In the genomic region with DNA sequence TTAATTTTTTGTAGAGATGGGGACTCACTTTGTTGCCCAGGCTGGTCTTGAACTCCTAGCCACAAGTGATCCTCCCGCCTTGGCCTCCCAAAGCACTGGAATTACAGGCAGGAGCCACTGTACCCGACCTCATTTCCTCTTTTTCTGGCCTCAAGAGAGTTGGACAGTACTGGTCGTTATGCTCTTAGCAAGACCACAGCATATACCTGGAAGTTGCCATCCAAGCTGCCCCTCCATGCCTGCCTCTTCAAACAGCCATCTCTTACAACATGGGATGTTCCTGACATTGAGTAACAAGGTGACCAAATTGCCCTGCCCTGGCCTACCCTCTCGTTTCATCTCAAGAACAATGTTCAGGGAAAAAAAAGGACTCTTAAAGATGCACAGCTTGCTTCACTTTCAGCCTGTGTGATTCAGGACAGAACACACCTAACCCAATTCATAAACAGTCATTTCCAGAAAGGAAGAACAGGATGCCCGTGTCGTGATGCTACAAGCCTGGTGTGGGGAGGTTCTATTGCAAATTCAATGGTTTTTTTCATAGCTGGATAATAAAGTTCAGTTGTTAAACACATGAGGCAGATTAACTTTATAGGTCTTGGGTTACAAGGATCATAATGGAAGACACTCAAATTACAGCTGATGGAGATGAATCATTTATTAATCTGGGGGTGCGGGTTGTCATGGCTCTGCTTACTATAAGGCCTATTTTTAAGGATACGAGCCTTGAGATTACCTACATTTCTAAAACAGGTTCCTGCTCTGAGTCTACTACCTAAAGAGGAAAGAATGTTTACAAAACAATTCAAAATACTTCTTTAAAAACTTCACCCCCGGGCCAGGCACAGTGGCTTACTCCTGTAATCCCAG, we compare ENCODE assay signal across 18 cellular contexts. TPM values are rescaled to one million over a fixed set of nuclear protein-coding genes. Genes with fewer than 3 reads are reported as not detected.
DNase-seq lines count a peak whose midpoint lies in the region; ATAC-seq, FAIRE-seq and TF ChIP-seq lines count a peak whose summit lies in the region.
"Had no signal": no experiment of that assay in that cellular context is flagged by ENCODE, and none has a peak within 500 bp of the region (broad histone marks: within the 10 kb centered on the region; RNA-seq: fewer than 3 reads in every experiment).

No MANE protein-coding gene starts in this region.

- H3K23me2 ChIP-seq in H1 (ENCODE audit: low read depth, low read length) = no peaks in the 10 kb centered on the region

- no peak overlapping the region for H2BK12ac ChIP-seq in H1 (ENCODE audit: low read depth, low read length)

- H3K4me3 Mint-ChIP-seq in CD4-positive, alpha-beta memory T cell = no peak overlapping the region
- no peak overlapping the region for H3K4me3 Mint-ChIP-seq in activated T-helper 2 cell treated with anti-CD3 and anti-CD28 coated beads, Interferon-gamma antibody, Interleukin-2, Interleukin-4, amounts not matched to agents 10 μg/mL and 5 μg/mL and 100 μg/mL, durations not matched to agents 14 hours and 24 hours and 36 hours (ENCODE audit: low read depth)
- H3K4me3 Mint-ChIP-seq: activated naive CD8-positive, alpha-beta T cell treated with anti-CD3 and anti-CD28 coated beads for 36 hours had no signal

- H3K27ac ChIP-seq in CD4-positive, alpha-beta memory T cell (ENCODE audit: low read depth, low read length) = no peak overlapping the region
- H3K27ac ChIP-seq in PC-3 (ENCODE audit: low read length) = no peak overlapping the region
- no peak overlapping the region for H3K27ac ChIP-seq in H1 (ENCODE audit: low read depth, low read length)
- peak overlapping the region; percentile 73 for H3K27ac ChIP-seq in neutrophil
- H3K27ac ChIP-seq: parathyroid adenoma, spleen had no signal

- H3K56ac ChIP-seq in H1 (replicated peaks; ENCODE audit: insufficient read length, low read depth, low read length) = no peak overlapping the region

- H3K4ac ChIP-seq in H1 (replicated peaks; ENCODE audit: insufficient read length, low read depth, low read length) = no peak overlapping the region

- H4K91ac ChIP-seq in H1 (replicated peaks; ENCODE audit: insufficient read length, low read length) = no peak overlapping the region

- H2BK5ac ChIP-seq in H1 (ENCODE audit: low read depth, low read length) = no peak overlapping the region

- no peak overlapping the region for H4K5ac ChIP-seq in H1 (ENCODE audit: insufficient read length, low read depth, low read length)

- H3K14ac ChIP-seq in H1 (ENCODE audit: insufficient read length) = no peak overlapping the region

- peaks cover 7% of the 10 kb centered on the region for H3K4me1 ChIP-seq in CD4-positive, alpha-beta memory T cell (ENCODE audit: insufficient read depth, low read length)
- H3K4me1 ChIP-seq in PC-3 (ENCODE audit: insufficient read depth, low read length) = peaks cover 19% of the 10 kb centered on the region
- H3K4me1 ChIP-seq in H1 (replicated peaks in 1 of 4; ENCODE audit: control insufficient read depth in 3 of 4, insufficient read depth in 4 of 4, low read length in 3 of 4) = peaks cover 0 to 6% (median 4%) of the 10 kb centered on the region in 4 experiments; a peak in 4 of 7 replicates
- H3K4me1 ChIP-seq in neutrophil (ENCODE audit: control insufficient read depth in 1 of 2, insufficient read depth in 1 of 2, low read depth in 1 of 2, low read length in 1 of 2) = peaks cover 57 to 63% of the 10 kb centered on the region in 2 experiments

- POLR2A ChIA-PET in CD4-positive, alpha-beta memory T cell (lab: Charles Lee; ENCODE audit: partially characterized antibody) = no interaction called here
- POLR2A ChIA-PET in PC-3 (lab: Charles Lee; ENCODE audit: unreplicated experiment) = no interaction called here
- POLR2A ChIA-PET in H1 (lab: Charles Lee; ENCODE audit: partially characterized antibody) = no interaction called here

- no peak overlapping the region for H3K4me3 ChIP-seq in CD4-positive, alpha-beta memory T cell (ENCODE audit: low read length in 2 of 2)
- H3K4me3 ChIP-seq in PC-3 (ENCODE audit: low read length) (no peak overlapping the region), H1 (ENCODE audit: extremely low read depth in 1 of 4, insufficient read depth in 2 of 4, low read depth in 3 of 4, low read length in 4 of 4) (no peak overlapping the region), neutrophil (ENCODE audit: low read depth in 1 of 2, low read length in 1 of 2) (no peak overlapping the region)
- H3K4me3 ChIP-seq: spleen had no signal

- peaks cover 11% of the 10 kb centered on the region for H3K36me3 ChIP-seq in CD4-positive, alpha-beta memory T cell (ENCODE audit: insufficient read depth, low read length)
- H3K36me3 ChIP-seq in PC-3 (ENCODE audit: low read depth, low read length) (peaks cover 5% of the 10 kb centered on the region; the same call in 1 of the 2 replicates), H1 (ENCODE audit: control insufficient read depth in 2 of 4, insufficient read depth in 4 of 4, low read length in 3 of 4) (no peaks in the 10 kb centered on the region), neutrophil (no peaks in the 10 kb centered on the region)

- intact Hi-C loops in CD4-positive, alpha-beta memory T cell (cut with micrococcal nuclease) = no loop called here
- intact Hi-C loops in PC-3 (cut with micrococcal nuclease) = no loop called here
- intact Hi-C loops in activated T-helper 2 cell treated with anti-CD3 and anti-CD28 coated beads, Interferon-gamma antibody, Interleukin-2, Interleukin-4, amounts not matched to agents 10 μg/mL and 5 μg/mL and 100 μg/mL, durations not matched to agents 14 hours and 24 hours and 36 hours (cut with micrococcal nuclease) = no loop called here

- no peaks in the 10 kb centered on the region for H3K27me3 Mint-ChIP-seq in CD4-positive, alpha-beta memory T cell
- H3K27me3 Mint-ChIP-seq in activated T-helper 2 cell treated with anti-CD3 and anti-CD28 coated beads, Interferon-gamma antibody, Interleukin-2, Interleukin-4, amounts not matched to agents 10 μg/mL and 5 μg/mL and 100 μg/mL, durations not matched to agents 14 hours and 24 hours and 36 hours (ENCODE audit: low read depth) = no peaks in the 10 kb centered on the region
- H3K27me3 Mint-ChIP-seq: activated naive CD8-positive, alpha-beta T cell treated with anti-CD3 and anti-CD28 coated beads for 36 hours had no signal

- no peak overlapping the region for H3K18ac ChIP-seq in H1 (ENCODE audit: extremely low read depth, low read length)

- H3K9me3 Mint-ChIP-seq in CD4-positive, alpha-beta memory T cell = no peaks in the 10 kb centered on the region
- H3K9me3 Mint-ChIP-seq in activated T-helper 2 cell treated with anti-CD3 and anti-CD28 coated beads, Interferon-gamma antibody, Interleukin-2, Interleukin-4, amounts not matched to agents 10 μg/mL and 5 μg/mL and 100 μg/mL, durations not matched to agents 14 hours and 24 hours and 36 hours = no peaks in the 10 kb centered on the region
- H3K9me3 Mint-ChIP-seq: activated naive CD8-positive, alpha-beta T cell treated with anti-CD3 and anti-CD28 coated beads for 36 hours had no signal

- peaks cover 12% of the 10 kb centered on the region for H3K79me2 ChIP-seq in PC-3 (ENCODE audit: low read length)
- H3K79me2 ChIP-seq in H1 (ENCODE audit: control insufficient read depth in 1 of 2, insufficient read depth in 2 of 2, low read length in 2 of 2) = no peaks in the 10 kb centered on the region; a peak in 2 of 4 replicates

- ATAC-seq in PC-3 (peak; percentile 62), GM19455 (IDR thresholded peaks at IDR 0.05; ENCODE audit: unreplicated experiment) (no peak), HG03108 (IDR thresholded peaks at IDR 0.05; ENCODE audit: unreplicated experiment) (no peak)

- peaks cover 5% of the 10 kb centered on the region for H3K79me1 ChIP-seq in H1 (ENCODE audit: low read depth, low read length)

- no peak overlapping the region for H2BK15ac ChIP-seq in H1 (ENCODE audit: low read length)

- WGBS in H1 (ENCODE audit: extremely low coverage in 1 of 2, insufficient coverage in 1 of 2, insufficient read length in 1 of 2, insufficient replicate concordance in 2 of 2, low coverage in 1 of 2, low lambda C conversion rate in 2 of 2, missing lambda C conversion rate in 1 of 2), 2 experiments = 94% methylated on average over 9 of the region's 9 CpGs; no CpG with 5 or more reads in 1 of the 2 experiments

- H3K27ac Mint-ChIP-seq in CD4-positive, alpha-beta memory T cell = peak overlapping the region in 5 of 7 donors; percentile 2 to 44 (median 17)
- no peak overlapping the region for H3K27ac Mint-ChIP-seq in activated T-helper 2 cell treated with anti-CD3 and anti-CD28 coated beads, Interferon-gamma antibody, Interleukin-2, Interleukin-4, amounts not matched to agents 10 μg/mL and 5 μg/mL and 100 μg/mL, durations not matched to agents 14 hours and 24 hours and 36 hours
- H3K27ac Mint-ChIP-seq: activated naive CD8-positive, alpha-beta T cell treated with anti-CD3 and anti-CD28 coated beads for 36 hours had no signal

- no peaks in the 10 kb centered on the region for H3K9me2 ChIP-seq in PC-3 (replicated peaks; ENCODE audit: low read length)
- H3K9me2 ChIP-seq: SK-N-SH had no signal

- H4K8ac ChIP-seq in H1 (ENCODE audit: extremely low read depth, insufficient read depth, low read length) = no peak overlapping the region

- no peak for TF ChIP-seq EP300 in H1 (IDR thresholded peaks at IDR 0.05; ENCODE audit: borderline replicate concordance in 1 of 2, low read depth in 2 of 2, low read length in 2 of 2)

- FAIRE-seq in H1 (lab: Jason Lieb, UNC) = no peak
- FAIRE-seq: HTR-8/SVneo had no signal

- no peak overlapping the region for H3K23ac ChIP-seq in H1 (ENCODE audit: insufficient read length)

- no peak for DNase-seq in CD4-positive, alpha-beta memory T cell
- DNase-seq in PC-3 = no peak
- no peak for DNase-seq in H1 (ENCODE audit: low read depth in 1 of 2, low spot score in 2 of 2)
- DNase-seq in activated T-helper 2 cell treated with anti-CD3 and anti-CD28 coated beads, Interferon-gamma antibody, Interleukin-2, Interleukin-4, amounts not matched to agents 10 μg/mL and 5 μg/mL and 100 μg/mL, durations not matched to agents 14 hours and 24 hours and 36 hours (ENCODE audit: low spot score) = no peak
- no peak for DNase-seq in NCI-H1092 (lab: John Stamatoyannopoulos, UW)
- DNase-seq: activated naive CD8-positive, alpha-beta T cell treated with anti-CD3 and anti-CD28 coated beads for 36 hours; C1 segment of cervical spinal cord; central memory CD4-positive, alpha-beta T cell; head of caudate nucleus; NCI-H1105; SK-N-SH; spleen had no signal

- no peak for TF ChIP-seq RAD21 in H1 (IDR thresholded peaks at IDR 0.05 in 1 of 2, conservative IDR thresholded peaks at IDR 0.05 in 1 of 2; ENCODE audit: low read depth in 2 of 2, low read length in 2 of 2)

- no peak for TF ChIP-seq POLR2A in H1 (IDR thresholded peaks at IDR 0.05; ENCODE audit: control extremely low read depth in 1 of 2, low read depth in 2 of 2, low read length in 2 of 2)

- TF ChIP-seq CTCF in PC-3 (conservative IDR thresholded peaks at IDR 0.05; ENCODE audit: low read depth, low read length) = no peak
- TF ChIP-seq CTCF in H1 (IDR thresholded peaks at IDR 0.05; ENCODE audit: control extremely low read depth in 1 of 3, insufficient read depth in 1 of 3, low read depth in 1 of 3, low read length in 3 of 3) = no peak
- TF ChIP-seq CTCF in neutrophil (IDR thresholded peaks at IDR 0.05) = no peak

- H3K4me2 ChIP-seq in PC-3 (ENCODE audit: low read length) (no peak overlapping the region), H1 (ENCODE audit: insufficient read depth in 1 of 2, low read depth in 2 of 2, low read length in 2 of 2) (no peak overlapping the region)
- H3K4me2 ChIP-seq: SK-N-SH had no signal

- CTCF ChIA-PET in CD4-positive, alpha-beta memory T cell (lab: Charles Lee; ENCODE audit: partially characterized antibody) = interaction anchor here (0.6 to 2.9 kb wide), 6 partner anchors 9 to 63 kb away, joined by 3 to 12 read pairs (median 4); no protein-coding TSS in a partner anchor
- CTCF ChIA-PET in PC-3 (lab: Charles Lee) (interaction anchor here (0.7 to 0.9 kb wide), 2 partner anchors 15 to 17 kb away, joined by 3 to 4 read pairs; no protein-coding TSS in a partner anchor), H1 (lab: Charles Lee; ENCODE audit: partially characterized antibody) (interaction anchor here (0.6 to 7.1 kb wide), 2 partner anchors 16 to 163 kb away, joined by 3 to 86 read pairs; no protein-coding TSS in a partner anchor)

- no peaks in the 10 kb centered on the region for H3K9me3 ChIP-seq in CD4-positive, alpha-beta memory T cell (ENCODE audit: control insufficient read depth in 1 of 2, low read length in 2 of 2)
- no peaks in the 10 kb centered on the region for H3K9me3 ChIP-seq in PC-3 (ENCODE audit: low read length)
- no peaks in the 10 kb centered on the region for H3K9me3 ChIP-seq in H1 (ENCODE audit: insufficient read depth in 2 of 2, low read depth in 1 of 2, low read length in 1 of 2)
- no peaks in the 10 kb centered on the region for H3K9me3 ChIP-seq in neutrophil
- H3K9me3 ChIP-seq: SK-N-SH, spleen had no signal

- no peak overlapping the region for H2BK20ac ChIP-seq in H1 (ENCODE audit: low read length)

- H3K4me1 Mint-ChIP-seq in CD4-positive, alpha-beta memory T cell = peaks cover 15 to 40% (median 31%) of the 10 kb centered on the region in 4 donors
- peaks cover 26% of the 10 kb centered on the region for H3K4me1 Mint-ChIP-seq in activated T-helper 2 cell treated with anti-CD3 and anti-CD28 coated beads, Interferon-gamma antibody, Interleukin-2, Interleukin-4, amounts not matched to agents 10 μg/mL and 5 μg/mL and 100 μg/mL, durations not matched to agents 14 hours and 24 hours and 36 hours (ENCODE audit: low read depth)

- H4K20me1 ChIP-seq in PC-3 (ENCODE audit: low read length) (no peaks in the 10 kb centered on the region), H1 (replicated peaks in 1 of 2; ENCODE audit: control insufficient read depth in 1 of 2, insufficient read depth in 2 of 2, low read length in 2 of 2) (peaks cover 3 to 6% of the 10 kb centered on the region in 2 experiments)

- no peak overlapping the region for H2AFZ ChIP-seq in PC-3 (ENCODE audit: low read length)
- H2AFZ ChIP-seq in H1 (ENCODE audit: low read length) = no peak overlapping the region
- H2AFZ ChIP-seq: parathyroid adenoma had no signal

- H3F3A ChIP-seq in PC-3 (ENCODE audit: low read length, unreplicated experiment) = no peaks in the 10 kb centered on the region

- H2AK5ac ChIP-seq in H1 (ENCODE audit: low read depth, low read length) = 0 out of 2 replicates have a peak overlapping the region, but pooled peaks have one; percentile 61

- H3K27me3 ChIP-seq in CD4-positive, alpha-beta memory T cell (ENCODE audit: insufficient read depth, low read length) = no peaks in the 10 kb centered on the region
- H3K27me3 ChIP-seq in PC-3 (ENCODE audit: low read length) (no peaks in the 10 kb centered on the region), H1 (replicated peaks in 1 of 4; ENCODE audit: control insufficient read depth in 3 of 4, extremely low read depth in 1 of 4, insufficient read depth in 3 of 4, low read length in 3 of 4) (no peaks in the 10 kb centered on the region), neutrophil (no peaks in the 10 kb centered on the region)
- H3K27me3 ChIP-seq: spleen had no signal

- no peak overlapping the region for H3K9ac ChIP-seq in PC-3 (ENCODE audit: low read length)
- H3K9ac ChIP-seq in H1 (replicated peaks in 1 of 4; ENCODE audit: extremely low read depth in 1 of 4, low read depth in 3 of 4, low read length in 3 of 4) = no peak overlapping the region
- H3K9ac ChIP-seq: parathyroid adenoma, SK-N-SH had no signal

- no peak overlapping the region for H2BK120ac ChIP-seq in H1 (replicated peaks; ENCODE audit: low read depth, low read length)

- no TSS peak for BruUV-seq in PC-3 (replicated peaks; lab: Mats Ljungman, UMichigan)

- peaks cover 4 to 16% of the 10 kb centered on the region in 2 donors for H3K36me3 Mint-ChIP-seq in CD4-positive, alpha-beta memory T cell
- H3K36me3 Mint-ChIP-seq in activated T-helper 2 cell treated with anti-CD3 and anti-CD28 coated beads, Interferon-gamma antibody, Interleukin-2, Interleukin-4, amounts not matched to agents 10 μg/mL and 5 μg/mL and 100 μg/mL, durations not matched to agents 14 hours and 24 hours and 36 hours (ENCODE audit: low read depth) = peaks cover 5% of the 10 kb centered on the region
- H3K36me3 Mint-ChIP-seq: activated naive CD8-positive, alpha-beta T cell treated with anti-CD3 and anti-CD28 coated beads for 36 hours had no signal

RNA-seq across cellular contexts. Expression of gene GLTP, which starts 11.9 kb away (rescaled TPM):
- 10 to 100 TPM; 24.0 TPM for total RNA-seq in CD4-positive, alpha-beta memory T cell
- polyA plus RNA-seq in CD4-positive, alpha-beta memory T cell = 10 to 100 TPM; 23.6 to 48.1 TPM
- total RNA-seq in PC-3 (2014; rRNA removed) = 78.2 and 82.6 TPM in 2 replicates
- total RNA-seq in H1 (2021; fragmentation: NEBNext Ultra II Directional; extraction: Animal tissue kit (Norgen Biotek cat#: 25700)) = 24.4 and 26.1 TPM in 2 replicates
- polyA plus RNA-seq in H1 (2011; rRNA removed) = 9.8 and 10.0 TPM in 2 replicates
- 12.2 TPM for polyA plus RNA-seq in H1 (2011; cell fraction: cytosol; rRNA removed)
- polyA plus RNA-seq in H1 (2011; cell fraction: nucleus; rRNA removed) = 8.2 TPM
- polyA plus RNA-seq in H1 (2012, experiment 1 of 2) = 15.6 to 22.3 TPM (median 17.5 TPM) in 4 replicates
- polyA plus RNA-seq in H1 (2012, experiment 2 of 2) = 14.4 TPM
- 31.7 TPM for polyA plus RNA-seq in H1 (2013, experiment 1 of 2)
- 35.2 TPM for polyA plus RNA-seq in H1 (2013, experiment 2 of 2)
- 18.8 and 24.0 TPM in 2 replicates for polyA minus RNA-seq in H1 (2011; rRNA and poly(A)+ RNA removed)
- 18.6 TPM for polyA minus RNA-seq in H1 (2011; cell fraction: cytosol; rRNA and poly(A)+ RNA removed)
- 4.0 TPM for polyA minus RNA-seq in H1 (2011; cell fraction: nucleus; rRNA and poly(A)+ RNA removed)
- 26.6 and 27.2 TPM in 2 replicates for total RNA-seq in activated T-helper 2 cell treated with anti-CD3 and anti-CD28 coated beads, Interferon-gamma antibody, Interleukin-2, Interleukin-4, amounts not matched to agents 10 μg/mL and 5 μg/mL and 100 μg/mL, durations not matched to agents 14 hours and 24 hours and 36 hours

RNA-seq across cellular contexts. Expression of gene TCHP, which starts 31.7 kb away (rescaled TPM):
- 10 to 100 TPM; 41.4 to 45.0 TPM for total RNA-seq in CD4-positive, alpha-beta memory T cell
- 10 to 100 TPM in 1 of 2 donors, 1 to 10 TPM in 1; 3.0 to 15.7 TPM for polyA plus RNA-seq in CD4-positive, alpha-beta memory T cell
- total RNA-seq in PC-3 (2014; rRNA removed) = 21.6 and 42.8 TPM in 2 replicates
- total RNA-seq in H1 (2021; fragmentation: NEBNext Ultra II Directional; extraction: Animal tissue kit (Norgen Biotek cat#: 25700)) = 4.5 TPM in 2 replicates
- 2.8 and 4.8 TPM in 2 replicates for polyA plus RNA-seq in H1 (2011; rRNA removed)
- 8.7 TPM for polyA plus RNA-seq in H1 (2011; cell fraction: cytosol; rRNA removed)
- 15.7 TPM for polyA plus RNA-seq in H1 (2011; cell fraction: nucleus; rRNA removed)
- 5.5 to 11.3 TPM (median 8.0 TPM) in 4 replicates for polyA plus RNA-seq in H1 (2012, experiment 1 of 2)
- polyA plus RNA-seq in H1 (2012, experiment 2 of 2) = 0.92 TPM
- polyA plus RNA-seq in H1 (2013, experiment 1 of 2) = 4.4 TPM
- 4.1 TPM for polyA plus RNA-seq in H1 (2013, experiment 2 of 2)
- 2.8 TPM in 2 replicates for polyA minus RNA-seq in H1 (2011; rRNA and poly(A)+ RNA removed)
- polyA minus RNA-seq in H1 (2011; cell fraction: cytosol; rRNA and poly(A)+ RNA removed) = 5.1 TPM
- polyA minus RNA-seq in H1 (2011; cell fraction: nucleus; rRNA and poly(A)+ RNA removed) = 4.5 TPM
- 26.0 and 32.6 TPM in 2 replicates for total RNA-seq in activated T-helper 2 cell treated with anti-CD3 and anti-CD28 coated beads, Interferon-gamma antibody, Interleukin-2, Interleukin-4, amounts not matched to agents 10 μg/mL and 5 μg/mL and 100 μg/mL, durations not matched to agents 14 hours and 24 hours and 36 hours

RNA-seq across cellular contexts. Expression of gene TRPV4, which starts 35.2 kb away (rescaled TPM):
- under 1 TPM in 1 of 2 experiments, not detected in 1; 0.17 TPM for total RNA-seq in CD4-positive, alpha-beta memory T cell
- polyA plus RNA-seq in CD4-positive, alpha-beta memory T cell = not detected
- 1.6 and 2.4 TPM in 2 replicates for total RNA-seq in PC-3 (2014; rRNA removed)
- total RNA-seq in H1 (2021; fragmentation: NEBNext Ultra II Directional; extraction: Animal tissue kit (Norgen Biotek cat#: 25700)) = 2.1 and 2.5 TPM in 2 replicates
- 6.2 and 6.4 TPM in 2 replicates for polyA plus RNA-seq in H1 (2011; rRNA removed)
- 3.3 TPM for polyA plus RNA-seq in H1 (2011; cell fraction: cytosol; rRNA removed)
- polyA plus RNA-seq in H1 (2011; cell fraction: nucleus; rRNA removed) = 7.3 TPM
- 1.8 to 3.5 TPM (median 2.6 TPM) in 4 replicates for polyA plus RNA-seq in H1 (2012, experiment 1 of 2)
- 2.1 TPM for polyA plus RNA-seq in H1 (2012, experiment 2 of 2)
- polyA plus RNA-seq in H1 (2013, experiment 1 of 2) = 3.2 TPM
- polyA plus RNA-seq in H1 (2013, experiment 2 of 2) = 3.2 TPM
- polyA minus RNA-seq in H1 (2011; rRNA and poly(A)+ RNA removed) = 6.7 and 9.3 TPM in 2 replicates
- polyA minus RNA-seq in H1 (2011; cell fraction: cytosol; rRNA and poly(A)+ RNA removed) = 2.4 TPM
- polyA minus RNA-seq in H1 (2011; cell fraction: nucleus; rRNA and poly(A)+ RNA removed) = 4.8 TPM
- total RNA-seq in activated T-helper 2 cell treated with anti-CD3 and anti-CD28 coated beads, Interferon-gamma antibody, Interleukin-2, Interleukin-4, amounts not matched to agents 10 μg/mL and 5 μg/mL and 100 μg/mL, durations not matched to agents 14 hours and 24 hours and 36 hours = not detected in 2 replicates
- total RNA-seq: activated CD8-positive, alpha-beta memory T cell treated with anti-CD3 and anti-CD28 coated beads for 36 hours; activated naive CD8-positive, alpha-beta T cell treated with anti-CD3 and anti-CD28 coated beads for 36 hours had no signal
